1 cellular context compared by ENCODE assay signal in the genomic region with DNA sequence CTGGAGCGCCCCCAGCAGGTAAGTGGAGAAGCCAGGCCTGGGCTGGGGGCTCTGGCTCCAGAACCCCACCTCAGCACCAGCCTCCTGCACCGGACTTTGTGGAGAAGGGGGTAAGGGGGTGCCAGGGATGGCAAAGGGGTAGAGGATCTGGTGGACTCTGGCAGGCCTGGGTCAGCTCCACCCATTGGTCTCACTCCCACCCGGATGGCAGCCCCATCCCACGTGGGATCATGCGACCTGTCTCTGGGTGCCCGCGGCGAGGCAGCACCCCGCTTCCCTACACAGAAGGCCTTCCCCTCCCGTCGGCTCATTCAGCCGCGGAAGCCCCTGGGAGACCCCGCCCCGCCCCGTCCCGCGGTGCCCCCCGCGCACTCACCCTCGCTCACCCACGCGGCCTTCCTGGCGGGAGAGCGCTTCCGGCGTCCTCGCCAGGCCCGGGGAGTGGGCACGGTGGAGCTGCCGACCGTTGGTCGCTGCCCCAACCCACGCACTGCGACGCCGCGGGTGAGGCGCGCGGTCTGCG.
TF ChIP-seq lines count a peak whose summit lies in the region.

No MANE protein-coding gene starts in this region.

TF ChIP-seq in K562, 482 proteins besides CTCF, POLR2A, EP300 and RAD21 (continued from another document and continues in another):
- no peak for TF ChIP-seq MTA1 (IDR thresholded peaks at IDR 0.05; ENCODE audit: borderline replicate concordance)
- 0 out of 2 replicates have a peak, but pooled peaks have one; percentile 10 for TF ChIP-seq ADNP (tag; IDR thresholded peaks at IDR 0.05)
- TF ChIP-seq KLF13 (tag; IDR thresholded peaks at IDR 0.05; ENCODE audit: borderline replicate concordance, low read depth) = no peak
- TF ChIP-seq MTA3 (IDR thresholded peaks at IDR 0.05; ENCODE audit: borderline replicate concordance) = 0 out of 2 replicates have a peak, but pooled peaks have one; percentile 12
- peak; percentile 91 for TF ChIP-seq ZBTB7A (IDR thresholded peaks at IDR 0.05; ENCODE audit: borderline replicate concordance, control insufficient read depth, low read depth, low read length)
- TF ChIP-seq, protein P1, sequence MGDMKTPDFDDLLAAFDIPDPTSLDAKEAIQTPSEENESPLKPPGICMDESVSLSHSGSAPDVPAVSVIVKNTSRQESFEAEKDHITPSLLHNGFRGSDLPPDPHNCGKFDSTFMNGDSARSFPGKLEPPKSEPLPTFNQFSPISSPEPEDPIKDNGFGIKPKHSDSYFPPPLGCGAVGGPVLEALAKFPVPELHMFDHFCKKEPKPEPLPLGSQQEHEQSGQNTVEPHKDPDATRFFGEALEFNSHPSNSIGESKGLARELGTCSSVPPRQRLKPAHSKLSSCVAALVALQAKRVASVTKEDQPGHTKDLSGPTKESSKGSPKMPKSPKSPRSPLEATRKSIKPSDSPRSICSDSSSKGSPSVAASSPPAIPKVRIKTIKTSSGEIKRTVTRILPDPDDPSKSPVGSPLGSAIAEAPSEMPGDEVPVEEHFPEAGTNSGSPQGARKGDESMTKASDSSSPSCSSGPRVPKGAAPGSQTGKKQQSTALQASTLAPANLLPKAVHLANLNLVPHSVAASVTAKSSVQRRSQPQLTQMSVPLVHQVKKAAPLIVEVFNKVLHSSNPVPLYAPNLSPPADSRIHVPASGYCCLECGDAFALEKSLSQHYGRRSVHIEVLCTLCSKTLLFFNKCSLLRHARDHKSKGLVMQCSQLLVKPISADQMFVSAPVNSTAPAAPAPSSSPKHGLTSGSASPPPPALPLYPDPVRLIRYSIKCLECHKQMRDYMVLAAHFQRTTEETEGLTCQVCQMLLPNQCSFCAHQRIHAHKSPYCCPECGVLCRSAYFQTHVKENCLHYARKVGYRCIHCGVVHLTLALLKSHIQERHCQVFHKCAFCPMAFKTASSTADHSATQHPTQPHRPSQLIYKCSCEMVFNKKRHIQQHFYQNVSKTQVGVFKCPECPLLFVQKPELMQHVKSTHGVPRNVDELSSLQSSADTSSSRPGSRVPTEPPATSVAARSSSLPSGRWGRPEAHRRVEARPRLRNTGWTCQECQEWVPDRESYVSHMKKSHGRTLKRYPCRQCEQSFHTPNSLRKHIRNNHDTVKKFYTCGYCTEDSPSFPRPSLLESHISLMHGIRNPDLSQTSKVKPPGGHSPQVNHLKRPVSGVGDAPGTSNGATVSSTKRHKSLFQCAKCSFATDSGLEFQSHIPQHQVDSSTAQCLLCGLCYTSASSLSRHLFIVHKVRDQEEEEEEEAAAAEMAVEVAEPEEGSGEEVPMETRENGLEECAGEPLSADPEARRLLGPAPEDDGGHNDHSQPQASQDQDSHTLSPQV (IDR thresholded peaks at IDR 0.05) = peak; percentile 57; the same call in 1 of the 2 replicates
- TF ChIP-seq, protein P2, sequence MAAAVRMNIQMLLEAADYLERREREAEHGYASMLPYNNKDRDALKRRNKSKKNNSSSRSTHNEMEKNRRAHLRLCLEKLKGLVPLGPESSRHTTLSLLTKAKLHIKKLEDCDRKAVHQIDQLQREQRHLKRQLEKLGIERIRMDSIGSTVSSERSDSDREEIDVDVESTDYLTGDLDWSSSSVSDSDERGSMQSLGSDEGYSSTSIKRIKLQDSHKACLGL (CRISPR knock-in tag; IDR thresholded peaks at IDR 0.05; ENCODE audit: borderline replicate concordance, poor library complexity, severe bottlenecking) = peak; percentile 13
- TF ChIP-seq, protein P3, sequence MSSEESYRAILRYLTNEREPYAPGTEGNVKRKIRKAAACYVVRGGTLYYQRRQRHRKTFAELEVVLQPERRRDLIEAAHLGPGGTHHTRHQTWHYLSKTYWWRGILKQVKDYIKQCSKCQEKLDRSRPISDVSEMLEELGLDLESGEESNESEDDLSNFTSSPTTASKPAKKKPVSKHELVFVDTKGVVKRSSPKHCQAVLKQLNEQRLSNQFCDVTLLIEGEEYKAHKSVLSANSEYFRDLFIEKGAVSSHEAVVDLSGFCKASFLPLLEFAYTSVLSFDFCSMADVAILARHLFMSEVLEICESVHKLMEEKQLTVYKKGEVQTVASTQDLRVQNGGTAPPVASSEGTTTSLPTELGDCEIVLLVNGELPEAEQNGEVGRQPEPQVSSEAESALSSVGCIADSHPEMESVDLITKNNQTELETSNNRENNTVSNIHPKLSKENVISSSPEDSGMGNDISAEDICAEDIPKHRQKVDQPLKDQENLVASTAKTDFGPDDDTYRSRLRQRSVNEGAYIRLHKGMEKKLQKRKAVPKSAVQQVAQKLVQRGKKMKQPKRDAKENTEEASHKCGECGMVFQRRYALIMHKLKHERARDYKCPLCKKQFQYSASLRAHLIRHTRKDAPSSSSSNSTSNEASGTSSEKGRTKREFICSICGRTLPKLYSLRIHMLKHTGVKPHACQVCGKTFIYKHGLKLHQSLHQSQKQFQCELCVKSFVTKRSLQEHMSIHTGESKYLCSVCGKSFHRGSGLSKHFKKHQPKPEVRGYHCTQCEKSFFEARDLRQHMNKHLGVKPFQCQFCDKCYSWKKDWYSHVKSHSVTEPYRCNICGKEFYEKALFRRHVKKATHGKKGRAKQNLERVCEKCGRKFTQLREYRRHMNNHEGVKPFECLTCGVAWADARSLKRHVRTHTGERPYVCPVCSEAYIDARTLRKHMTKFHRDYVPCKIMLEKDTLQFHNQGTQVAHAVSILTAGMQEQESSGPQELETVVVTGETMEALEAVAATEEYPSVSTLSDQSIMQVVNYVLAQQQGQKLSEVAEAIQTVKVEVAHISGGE (CRISPR knock-in tag; IDR thresholded peaks at IDR 0.05) = no peak
- TF ChIP-seq TARDBP (IDR thresholded peaks at IDR 0.05) = no peak
- TF ChIP-seq JUND (IDR thresholded peaks at IDR 0.05; ENCODE audit: borderline replicate concordance, low read depth, low read length) = 0 out of 2 replicates have a peak, but pooled peaks have one; percentile 5
- no peak for TF ChIP-seq JUND (tag; IDR thresholded peaks at IDR 0.05; ENCODE audit: borderline replicate concordance, low read depth, low read length)
- TF ChIP-seq ZEB2 (IDR thresholded peaks at IDR 0.05) = peak; percentile 74
- no peak for TF ChIP-seq KDM4B (IDR thresholded peaks at IDR 0.05; ENCODE audit: borderline replicate concordance in 2 of 2, low read depth in 1 of 2)
- no peak for TF ChIP-seq ZNF586 (CRISPR knock-in tag; conservative IDR thresholded peaks at IDR 0.05)
- 0 out of 2 replicates have a peak, but pooled peaks have one; percentile 53 for TF ChIP-seq SIN3B (IDR thresholded peaks at IDR 0.05; ENCODE audit: low read depth)
- TF ChIP-seq FOXP1 (CRISPR knock-in tag; IDR thresholded peaks at IDR 0.05) = 0 out of 2 replicates have a peak, but pooled peaks have one; percentile 51
- peak; percentile 81 for TF ChIP-seq GABPA (tag; conservative IDR thresholded peaks at IDR 0.05; ENCODE audit: low read depth)
- TF ChIP-seq, protein P4, sequence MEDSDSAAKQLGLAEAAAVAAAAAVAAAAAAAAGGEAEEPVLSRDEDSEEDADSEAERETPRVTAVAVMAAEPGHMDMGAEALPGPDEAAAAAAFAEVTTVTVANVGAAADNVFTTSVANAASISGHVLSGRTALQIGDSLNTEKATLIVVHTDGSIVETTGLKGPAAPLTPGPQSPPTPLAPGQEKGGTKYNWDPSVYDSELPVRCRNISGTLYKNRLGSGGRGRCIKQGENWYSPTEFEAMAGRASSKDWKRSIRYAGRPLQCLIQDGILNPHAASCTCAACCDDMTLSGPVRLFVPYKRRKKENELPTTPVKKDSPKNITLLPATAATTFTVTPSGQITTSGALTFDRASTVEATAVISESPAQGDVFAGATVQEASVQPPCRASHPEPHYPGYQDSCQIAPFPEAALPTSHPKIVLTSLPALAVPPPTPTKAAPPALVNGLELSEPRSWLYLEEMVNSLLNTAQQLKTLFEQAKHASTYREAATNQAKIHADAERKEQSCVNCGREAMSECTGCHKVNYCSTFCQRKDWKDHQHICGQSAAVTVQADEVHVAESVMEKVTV (CRISPR knock-in tag; IDR thresholded peaks at IDR 0.05) = peak; percentile 45; the same call in 1 of the 2 replicates
- TF ChIP-seq, protein P5, sequence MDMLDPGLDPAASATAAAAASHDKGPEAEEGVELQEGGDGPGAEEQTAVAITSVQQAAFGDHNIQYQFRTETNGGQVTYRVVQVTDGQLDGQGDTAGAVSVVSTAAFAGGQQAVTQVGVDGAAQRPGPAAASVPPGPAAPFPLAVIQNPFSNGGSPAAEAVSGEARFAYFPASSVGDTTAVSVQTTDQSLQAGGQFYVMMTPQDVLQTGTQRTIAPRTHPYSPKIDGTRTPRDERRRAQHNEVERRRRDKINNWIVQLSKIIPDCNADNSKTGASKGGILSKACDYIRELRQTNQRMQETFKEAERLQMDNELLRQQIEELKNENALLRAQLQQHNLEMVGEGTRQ (CRISPR knock-in tag; IDR thresholded peaks at IDR 0.05) = peak; percentile 41; the same call in 1 of the 2 replicates
- no peak for TF ChIP-seq PML (IDR thresholded peaks at IDR 0.05; ENCODE audit: low read length)
- no peak for TF ChIP-seq POLR3A (IDR thresholded peaks at IDR 0.05; ENCODE audit: borderline replicate concordance, extremely low read depth, insufficient read depth, insufficient read length)
- TF ChIP-seq NONO (IDR thresholded peaks at IDR 0.05; ENCODE audit: low read depth in 2 of 2, low read length in 1 of 2) = 0 out of 4 replicates have a peak, but pooled peaks of 1 of the 2 experiments have one; percentile 25
- no peak for TF ChIP-seq ZNF165 (CRISPR knock-in tag; IDR thresholded peaks at IDR 0.05; ENCODE audit: borderline replicate concordance)
- TF ChIP-seq XRCC4 (IDR thresholded peaks at IDR 0.05; ENCODE audit: extremely low read depth, insufficient read depth, insufficient read length) = no peak
- no peak for TF ChIP-seq ZBTB17 (CRISPR knock-in tag; IDR thresholded peaks at IDR 0.05)
- no peak for TF ChIP-seq MECOM (CRISPR knock-in tag; IDR thresholded peaks at IDR 0.05)
- TF ChIP-seq NCOR1 (IDR thresholded peaks at IDR 0.05) = no peak
- peak; percentile 31; the same call in 1 of the 2 replicates for TF ChIP-seq TOE1 (IDR thresholded peaks at IDR 0.05; ENCODE audit: borderline replicate concordance)
- no peak for TF ChIP-seq TOE1 (CRISPR knock-in tag; IDR thresholded peaks at IDR 0.05; ENCODE audit: borderline replicate concordance, low read depth)
- peak; percentile 59; the same call in 1 of the 2 replicates for TF ChIP-seq ETV1 (tag; conservative IDR thresholded peaks at IDR 0.05; ENCODE audit: low read depth)
- TF ChIP-seq, protein P6, sequence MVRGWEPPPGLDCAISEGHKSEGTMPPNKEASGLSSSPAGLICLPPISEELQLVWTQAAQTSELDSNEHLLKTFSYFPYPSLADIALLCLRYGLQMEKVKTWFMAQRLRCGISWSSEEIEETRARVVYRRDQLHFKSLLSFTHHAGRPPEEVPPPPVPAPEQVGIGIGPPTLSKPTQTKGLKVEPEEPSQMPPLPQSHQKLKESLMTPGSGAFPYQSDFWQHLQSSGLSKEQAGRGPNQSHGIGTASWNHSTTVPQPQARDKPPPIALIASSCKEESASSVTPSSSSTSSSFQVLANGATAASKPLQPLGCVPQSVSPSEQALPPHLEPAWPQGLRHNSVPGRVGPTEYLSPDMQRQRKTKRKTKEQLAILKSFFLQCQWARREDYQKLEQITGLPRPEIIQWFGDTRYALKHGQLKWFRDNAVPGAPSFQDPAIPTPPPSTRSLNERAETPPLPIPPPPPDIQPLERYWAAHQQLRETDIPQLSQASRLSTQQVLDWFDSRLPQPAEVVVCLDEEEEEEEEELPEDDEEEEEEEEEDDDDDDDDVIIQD (CRISPR knock-in tag; IDR thresholded peaks at IDR 0.05) = no peak
- TF ChIP-seq DDX20 (tag; IDR thresholded peaks at IDR 0.05; ENCODE audit: low read depth) = no peak
- no peak for TF ChIP-seq BCOR (IDR thresholded peaks at IDR 0.05)
- TF ChIP-seq TAF9B (IDR thresholded peaks at IDR 0.05; ENCODE audit: partially characterized antibody) = no peak
- no peak for TF ChIP-seq HNRNPUL1 (IDR thresholded peaks at IDR 0.05; ENCODE audit: low read length)
- TF ChIP-seq, protein P7, sequence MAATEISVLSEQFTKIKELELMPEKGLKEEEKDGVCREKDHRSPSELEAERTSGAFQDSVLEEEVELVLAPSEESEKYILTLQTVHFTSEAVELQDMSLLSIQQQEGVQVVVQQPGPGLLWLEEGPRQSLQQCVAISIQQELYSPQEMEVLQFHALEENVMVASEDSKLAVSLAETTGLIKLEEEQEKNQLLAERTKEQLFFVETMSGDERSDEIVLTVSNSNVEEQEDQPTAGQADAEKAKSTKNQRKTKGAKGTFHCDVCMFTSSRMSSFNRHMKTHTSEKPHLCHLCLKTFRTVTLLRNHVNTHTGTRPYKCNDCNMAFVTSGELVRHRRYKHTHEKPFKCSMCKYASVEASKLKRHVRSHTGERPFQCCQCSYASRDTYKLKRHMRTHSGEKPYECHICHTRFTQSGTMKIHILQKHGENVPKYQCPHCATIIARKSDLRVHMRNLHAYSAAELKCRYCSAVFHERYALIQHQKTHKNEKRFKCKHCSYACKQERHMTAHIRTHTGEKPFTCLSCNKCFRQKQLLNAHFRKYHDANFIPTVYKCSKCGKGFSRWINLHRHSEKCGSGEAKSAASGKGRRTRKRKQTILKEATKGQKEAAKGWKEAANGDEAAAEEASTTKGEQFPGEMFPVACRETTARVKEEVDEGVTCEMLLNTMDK (IDR thresholded peaks at IDR 0.05; ENCODE audit: borderline replicate concordance, insufficient read depth, low read depth, low read length, poor library complexity, severe bottlenecking) = peak; percentile 17
- TF ChIP-seq TAF7 (tag; IDR thresholded peaks at IDR 0.05) = no peak
- TF ChIP-seq SAFB (IDR thresholded peaks at IDR 0.05; ENCODE audit: borderline replicate concordance, low read depth, low read length) = no peak
- TF ChIP-seq KDM2B (CRISPR knock-in tag; IDR thresholded peaks at IDR 0.05) = no peak
- 0 out of 2 replicates have a peak, but pooled peaks have one; percentile 18 for TF ChIP-seq RB1 (IDR thresholded peaks at IDR 0.05; ENCODE audit: low read depth)
- TF ChIP-seq ZNF12 (CRISPR knock-in tag; IDR thresholded peaks at IDR 0.05) = no peak
- TF ChIP-seq ZNF436 (CRISPR knock-in tag; IDR thresholded peaks at IDR 0.05) = no peak
- TF ChIP-seq, protein P8, sequence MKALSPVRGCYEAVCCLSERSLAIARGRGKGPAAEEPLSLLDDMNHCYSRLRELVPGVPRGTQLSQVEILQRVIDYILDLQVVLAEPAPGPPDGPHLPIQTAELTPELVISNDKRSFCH (CRISPR knock-in tag; IDR thresholded peaks at IDR 0.05) = no peak
- TF ChIP-seq, protein P8 (tag; IDR thresholded peaks at IDR 0.05) = no peak
- no peak for TF ChIP-seq XRCC3 (IDR thresholded peaks at IDR 0.05)
- TF ChIP-seq SNRNP70 (optimal IDR thresholded peaks at IDR 0.05; ENCODE audit: low read depth, low read length) = no peak
- TF ChIP-seq COPS2 (conservative IDR thresholded peaks at IDR 0.05) = no peak
- no peak for TF ChIP-seq SNIP1 (IDR thresholded peaks at IDR 0.05; ENCODE audit: low read depth)
- TF ChIP-seq MYNN (IDR thresholded peaks at IDR 0.05) = peak; percentile 22; the same call in 1 of the 2 replicates
- TF ChIP-seq MYNN (CRISPR knock-in tag; IDR thresholded peaks at IDR 0.05) = no peak
- TF ChIP-seq STAT5B (CRISPR knock-in tag; IDR thresholded peaks at IDR 0.05) = no peak
- peak; percentile 43; the same call in 1 of the 2 replicates for TF ChIP-seq MXI1 (IDR thresholded peaks at IDR 0.05; ENCODE audit: low read depth, low read length)
- TF ChIP-seq CREM (IDR thresholded peaks at IDR 0.05; ENCODE audit: low read depth) = no peak
- peak; percentile 72; the same call in 1 of the 2 replicates for TF ChIP-seq ELF1 (tag; IDR thresholded peaks at IDR 0.05)
- peak; percentile 68 for TF ChIP-seq EGR1 (conservative IDR thresholded peaks at IDR 0.05)
- no peak; the same call in 1 of the 2 replicates for TF ChIP-seq RAD51 (IDR thresholded peaks at IDR 0.05; ENCODE audit: borderline replicate concordance, low read depth)
